ENCODE assay signal across 29 cellular contexts in genomic region chrX:29728639-29729038, GRCh38.
DNase-seq lines count a peak whose midpoint lies in the region; ATAC-seq and TF ChIP-seq lines count a peak whose summit lies in the region.
"Had no signal": no experiment of that assay in that cellular context is flagged by ENCODE, and none has a peak within 500 bp of the region (broad histone marks: within the 10 kb centered on the region; RNA-seq: fewer than 3 reads in every experiment).

No MANE protein-coding gene starts in this region.

- no peaks in the 10 kb centered on the region for H3K36me3 ChIP-seq in mesenchymal stem cell (ENCODE audit: control insufficient read depth in 1 of 2, insufficient read depth in 2 of 2, low read depth in 1 of 2, low read length in 2 of 2)
- H3K36me3 ChIP-seq in tibial nerve, result no peaks in the 10 kb centered on the region
- H3K36me3 ChIP-seq: colonic mucosa, neutrophil, tibial artery had no signal

- H3K4me2 ChIP-seq in mesenchymal stem cell (ENCODE audit: low read length, poor library complexity, severe bottlenecking), result no peak overlapping the region
- H3K4me2 ChIP-seq: PC-9 had no signal

- H2AK5ac ChIP-seq in mesenchymal stem cell (ENCODE audit: low read length, severe bottlenecking), result no peak overlapping the region

- H3K9ac ChIP-seq in mesenchymal stem cell (ENCODE audit: low read length), result no peak overlapping the region

- TF ChIP-seq EP300 in tibial nerve (IDR thresholded peaks at IDR 0.05), result no peak

- no peak overlapping the region for H3K23ac ChIP-seq in mesenchymal stem cell (ENCODE audit: low read length in 2 of 2)

- no peak overlapping the region for H4K8ac ChIP-seq in mesenchymal stem cell (ENCODE audit: low read length)

- H3K27me3 ChIP-seq in mesenchymal stem cell (ENCODE audit: control insufficient read depth in 1 of 2, insufficient read depth in 1 of 2, low read length in 2 of 2) (peaks cover 0 to 6% of the 10 kb centered on the region in 2 experiments), tibial nerve (no peaks in the 10 kb centered on the region)
- H3K27me3 ChIP-seq: colonic mucosa, neutrophil, tibial artery had no signal

- no peak overlapping the region for H2AFZ ChIP-seq in mesenchymal stem cell (ENCODE audit: low read depth, low read length)
- H2AFZ ChIP-seq: PC-9 had no signal

- no peak overlapping the region for H3K4me3 ChIP-seq in epithelial cell of esophagus (ENCODE audit: low read length)
- H3K4me3 ChIP-seq in mesenchymal stem cell (ENCODE audit: insufficient read depth in 1 of 2, low read depth in 1 of 2, low read length in 2 of 2), result no peak overlapping the region
- no peak overlapping the region for H3K4me3 ChIP-seq in tibial nerve
- H3K4me3 ChIP-seq: colonic mucosa, PC-9, tibial artery had no signal

- TF ChIP-seq CTCF in RWPE1 (conservative IDR thresholded peaks at IDR 0.05; ENCODE audit: low read depth), result no peak
- no peak for TF ChIP-seq CTCF in epithelial cell of esophagus (IDR thresholded peaks at IDR 0.05; ENCODE audit: insufficient read depth, low read depth, low read length, missing control alignments)
- no peak for TF ChIP-seq CTCF in tibial nerve (IDR thresholded peaks at IDR 0.05)

- H3K18ac ChIP-seq in mesenchymal stem cell (ENCODE audit: low read depth in 1 of 2, low read length in 2 of 2), result peak overlapping the region in 1 of 2 experiments; percentile 21

- no peak overlapping the region for H2BK120ac ChIP-seq in mesenchymal stem cell (ENCODE audit: low read depth, low read length)

- no peak overlapping the region for H2BK15ac ChIP-seq in mesenchymal stem cell (ENCODE audit: low read depth, poor library complexity, severe bottlenecking)

- H3K79me1 ChIP-seq in mesenchymal stem cell (replicated peaks; ENCODE audit: low read length, poor library complexity, severe bottlenecking), result no peaks in the 10 kb centered on the region

- H3K14ac ChIP-seq in mesenchymal stem cell (ENCODE audit: low read length in 2 of 2), result no peak overlapping the region

- no peak overlapping the region for H3K4ac ChIP-seq in mesenchymal stem cell (ENCODE audit: low read depth in 1 of 2, low read length in 2 of 2)

- no CpG with 5 or more reads among the region's 2 CpGs for WGBS in mesenchymal stem cell
- WGBS in tibial nerve, 2 donors, result 64 to 79% methylated on average over 2 of the region's 2 CpGs

- no peak overlapping the region for H4K91ac ChIP-seq in mesenchymal stem cell (ENCODE audit: low read length)

- H2BK12ac ChIP-seq in mesenchymal stem cell (ENCODE audit: low read length in 2 of 2), result no peak overlapping the region

- H3K9me3 Mint-ChIP-seq in activated naive CD4-positive, alpha-beta T cell treated with anti-CD3 and anti-CD28 coated beads, Interleukin-2, amount 50 U/mL, for 72 hours, result peaks cover 3 to 4% of the 10 kb centered on the region in 2 donors
- H3K9me3 Mint-ChIP-seq: activated naive CD4-positive, alpha-beta T cell treated with anti-CD3 and anti-CD28 coated beads, Interleukin-2, amount 10 ng/mL, durations not matched to agents 7 days and 5 days; activated T-helper 1 cell treated with anti-CD3 and anti-CD28 coated beads, Interleukin-12 subunit alpha, Interleukin-12 subunit beta, Interleukin-2, Interleukin-4 antibody, amounts not matched to agents 30 ng/mL and 10 ng/mL and 1 ng/mL, durations not matched to agents 14 hours and 24 hours and 36 hours had no signal

- CTCF ChIA-PET in RWPE1 (lab: Yijun Ruan, JAX), result no interaction called here

- H3K27ac ChIP-seq in RWPE1 (no peak overlapping the region), mesenchymal stem cell (ENCODE audit: low read length, poor library complexity, severe bottlenecking) (no peak overlapping the region), tibial nerve (no peak overlapping the region)
- H3K27ac ChIP-seq: colonic mucosa, neutrophil, PC-9, tibial artery had no signal

- H3K4me1 ChIP-seq in mesenchymal stem cell (ENCODE audit: control insufficient read depth, insufficient read depth, low read depth, low read length) (no peaks in the 10 kb centered on the region), tibial nerve (no peaks in the 10 kb centered on the region)
- H3K4me1 ChIP-seq: colonic mucosa, tibial artery had no signal

- no peak overlapping the region for H2BK5ac ChIP-seq in mesenchymal stem cell (ENCODE audit: low read depth, low read length, poor library complexity, severe bottlenecking)

- H3K36me3 Mint-ChIP-seq in activated naive CD4-positive, alpha-beta T cell treated with anti-CD3 and anti-CD28 coated beads, Interleukin-2, amount 50 U/mL, for 72 hours, result no peaks in the 10 kb centered on the region
- H3K36me3 Mint-ChIP-seq: activated naive CD4-positive, alpha-beta T cell treated with anti-CD3 and anti-CD28 coated beads, Interleukin-2, amount 10 ng/mL, durations not matched to agents 7 days and 5 days; naive B cell had no signal

- DNase-seq in ELR (ENCODE audit: low read depth), result peak; percentile 9
- DNase-seq in RWPE1 (ENCODE audit: low spot score), result peak; percentile 2
- DNase-seq in epithelial cell of esophagus (ENCODE audit: low read depth), result peak; percentile 79
- DNase-seq in mesenchymal stem cell, result peak; percentile 1
- DNase-seq in activated naive CD4-positive, alpha-beta T cell treated with anti-CD3 and anti-CD28 coated beads, Interleukin-2, amount 50 U/mL, for 72 hours (ENCODE audit: low spot score in 2 of 2), result no peak
- no peak for DNase-seq in activated gamma-delta T cell (lab: John Stamatoyannopoulos, UW)
- DNase-seq in NCI-H1105 treated with DMSO at 0.1 percent for 48 hours (lab: John Stamatoyannopoulos, UW), result no peak
- no peak for DNase-seq in tibial nerve (ENCODE audit: low spot score in 2 of 2)
- DNase-seq: activated CD4-positive, alpha-beta memory T cell treated with anti-CD3 and anti-CD28 coated beads, Interleukin-2, amount 10 ng/mL, durations not matched to agents 7 days and 5 days; activated CD8-positive, alpha-beta memory T cell treated with anti-CD3 and anti-CD28 coated beads, Interleukin-2, amount 50 U/mL, for 4 hours; activated naive CD4-positive, alpha-beta T cell treated with anti-CD3 and anti-CD28 coated beads, Interleukin-2, amount 10 ng/mL, durations not matched to agents 7 days and 5 days; amygdala; colonic mucosa; effector CD8-positive, alpha-beta T cell; head of caudate nucleus; midbrain; naive B cell; NCI-H1105; NCI-H2029; NCI-H524; PC-9; SIG-M5; stimulated activated naive CD8-positive, alpha-beta T cell treated with anti-CD3 and anti-CD28 coated beads, Interleukin-15, amount 100 ng/mL, for 72 hours; tibial artery had no signal

- no peak overlapping the region for H3K27ac Mint-ChIP-seq in activated naive CD4-positive, alpha-beta T cell treated with anti-CD3 and anti-CD28 coated beads, Interleukin-2, amount 50 U/mL, for 72 hours
- H3K27ac Mint-ChIP-seq: activated CD4-positive, alpha-beta memory T cell treated with anti-CD3 and anti-CD28 coated beads, Interleukin-2, amount 10 ng/mL, durations not matched to agents 7 days and 5 days; activated naive CD4-positive, alpha-beta T cell treated with anti-CD3 and anti-CD28 coated beads, Interleukin-2, amount 10 ng/mL, durations not matched to agents 7 days and 5 days; activated T-helper 1 cell treated with anti-CD3 and anti-CD28 coated beads, Interleukin-12 subunit alpha, Interleukin-12 subunit beta, Interleukin-2, Interleukin-4 antibody, amounts not matched to agents 30 ng/mL and 10 ng/mL and 1 ng/mL, durations not matched to agents 14 hours and 24 hours and 36 hours; naive B cell; progenitor cell of endocrine pancreas; stimulated activated naive CD8-positive, alpha-beta T cell treated with anti-CD3 and anti-CD28 coated beads, Interleukin-15, amount 100 ng/mL, for 72 hours; T-helper 2 cell treated with Interferon-gamma antibody and Interleukin-4, amounts not matched to agents 5 μg/mL and 100 μg/mL, for 36 hours had no signal

- POLR2A ChIA-PET in RWPE1 (lab: Yijun Ruan, JAX; ENCODE audit: low non-redundant PET), result no interaction called here

- TF ChIP-seq POLR2A in tibial nerve (IDR thresholded peaks at IDR 0.05), result no peak

- no peaks in the 10 kb centered on the region for H3K9me3 ChIP-seq in mesenchymal stem cell (ENCODE audit: control insufficient read depth, low read length)
- no peaks in the 10 kb centered on the region for H3K9me3 ChIP-seq in tibial nerve
- H3K9me3 ChIP-seq: colonic mucosa, neutrophil, tibial artery had no signal

- no peak for ATAC-seq in activated naive CD4-positive, alpha-beta T cell treated with anti-CD3 and anti-CD28 coated beads, Interleukin-2, amount 50 U/mL, for 72 hours
- ATAC-seq: sciatic nerve; stimulated activated naive CD8-positive, alpha-beta T cell treated with anti-CD3 and anti-CD28 coated beads, Interleukin-15, amount 100 ng/mL, for 72 hours had no signal

Comparison
In these comparisons a context has a peak if more than half of its experiments do, and no peak if none do; other contexts are left out.
1. DNase-seq: peak in ELR (single experiment), RWPE1 (single experiment), epithelial cell of esophagus (single experiment) and mesenchymal stem cell (single experiment); none in activated naive CD4-positive, alpha-beta T cell treated with anti-CD3 and anti-CD28 coated beads, Interleukin-2, amount 50 U/mL, for 72 hours (0 of 2), activated gamma-delta T cell (single experiment), NCI-H1105 treated with DMSO at 0.1 percent for 48 hours (single experiment) and tibial nerve (0 of 2).